ENCODE assay signal across 9 cellular contexts in the genomic region with DNA sequence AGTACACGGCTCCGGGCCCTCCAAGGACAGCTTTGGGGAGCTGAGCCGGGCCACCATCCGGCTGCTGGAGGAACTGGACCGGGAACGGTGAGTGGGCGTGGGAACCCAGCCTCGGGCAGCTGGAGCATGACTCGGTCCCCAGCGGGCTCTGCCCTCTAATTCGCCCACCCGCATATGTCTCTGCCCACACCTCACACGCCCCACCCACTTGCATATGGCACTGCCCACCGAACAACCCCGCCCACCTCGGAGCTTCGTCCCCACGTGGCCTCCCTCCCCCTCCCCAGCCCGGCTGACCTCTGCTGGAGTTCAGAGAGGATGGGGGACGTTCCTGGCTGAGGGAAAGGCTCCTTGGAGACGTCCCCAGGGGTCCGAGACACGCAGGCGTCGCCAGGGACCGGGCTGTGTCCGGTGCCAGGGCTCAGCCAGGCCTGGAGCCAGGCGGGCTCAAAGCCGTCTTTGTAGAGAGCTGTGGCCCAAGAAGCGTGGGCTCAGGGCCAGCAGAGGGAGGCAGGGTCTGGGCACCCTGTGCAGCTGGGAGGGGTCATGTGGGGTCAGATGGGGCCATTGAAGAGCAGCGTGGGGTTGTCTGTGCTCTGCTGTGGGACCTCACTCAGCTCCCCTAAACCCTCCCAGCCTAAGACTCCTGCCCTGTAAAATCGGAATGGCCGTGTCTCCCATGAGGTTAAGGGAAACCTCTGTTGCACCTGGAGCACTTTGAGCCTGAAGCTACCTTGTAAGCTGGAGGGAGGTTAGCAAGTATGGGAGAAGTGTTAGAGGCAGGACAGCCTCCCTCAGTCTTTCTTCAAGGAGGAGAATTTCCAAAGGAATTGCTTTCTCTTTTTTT. TPM values are rescaled to one million over a fixed set of nuclear protein-coding genes. Genes with fewer than 3 reads are reported as not detected.
DNase-seq lines count a peak whose midpoint lies in the region; ATAC-seq and TF ChIP-seq lines count a peak whose summit lies in the region.
"Had no signal": no experiment of that assay in that cellular context is flagged by ENCODE, and none has a peak within 500 bp of the region (broad histone marks: within the 10 kb centered on the region; RNA-seq: fewer than 3 reads in every experiment).

No MANE protein-coding gene starts in this region.

- WGBS in mammary epithelial cell (ENCODE audit: low coverage, missing lambda C conversion rate) = 2% methylated on average over 18 of the region's 33 CpGs

- H3K36me3 ChIP-seq in CD4-positive, CD25-positive, alpha-beta regulatory T cell (ENCODE audit: control insufficient read depth, insufficient read depth, low read length) = no peaks in the 10 kb centered on the region
- no peaks in the 10 kb centered on the region for H3K36me3 ChIP-seq in mammary epithelial cell (ENCODE audit: insufficient read depth, low read length)

- H3K27ac ChIP-seq in CD4-positive, CD25-positive, alpha-beta regulatory T cell (ENCODE audit: insufficient read depth, low read length, poor library complexity, severe bottlenecking) = no peak overlapping the region
- H3K27ac ChIP-seq in mammary epithelial cell (ENCODE audit: insufficient read depth, low read depth, low read length) = no peak overlapping the region

- H3K27me3 ChIP-seq in CD4-positive, CD25-positive, alpha-beta regulatory T cell (ENCODE audit: control insufficient read depth, insufficient read depth, low read length) = peaks cover 14% of the 10 kb centered on the region
- peaks cover 29% of the 10 kb centered on the region for H3K27me3 ChIP-seq in mammary epithelial cell (ENCODE audit: insufficient read depth, low read length)

- peak overlapping the region; percentile 63 for H3K4me2 ChIP-seq in mammary epithelial cell (ENCODE audit: insufficient read depth, low read depth, low read length)

- no peaks in the 10 kb centered on the region for H3K79me2 ChIP-seq in mammary epithelial cell (ENCODE audit: insufficient read depth, low read length)

- dilution Hi-C loops in mammary epithelial cell (cut with HindIII; ENCODE audit: low sequenced_read_pairs) = no loop called here

- no peak overlapping the region for H3K4me3 ChIP-seq in CD4-positive, CD25-positive, alpha-beta regulatory T cell (ENCODE audit: low read depth, low read length)
- H3K4me3 ChIP-seq in mammary epithelial cell (replicated peaks in 1 of 3; ENCODE audit: insufficient read depth in 1 of 3, low read depth in 2 of 3, low read length in 3 of 3) = no peak overlapping the region

- no peaks in the 10 kb centered on the region for H3K9me3 ChIP-seq in CD4-positive, CD25-positive, alpha-beta regulatory T cell (ENCODE audit: control insufficient read depth in 2 of 2, low read length in 2 of 2)
- H3K9me3 ChIP-seq in mammary epithelial cell (replicated peaks; ENCODE audit: insufficient read depth, low read length) = no peaks in the 10 kb centered on the region

- no TSS peak for BruUV-seq in mammary epithelial cell (replicated peaks; lab: Mats Ljungman, UMichigan)

- peaks cover 3% of the 10 kb centered on the region for H4K20me1 ChIP-seq in mammary epithelial cell (ENCODE audit: insufficient read depth, low read length)

- ATAC-seq in CD4-positive, CD25-positive, alpha-beta regulatory T cell (ENCODE audit: low read depth in 2 of 2) = no peak
- no peak for ATAC-seq in HG03571 (IDR thresholded peaks at IDR 0.05; ENCODE audit: unreplicated experiment)

- no peak overlapping the region for H3K27ac Mint-ChIP-seq in CD4-positive, CD25-positive, alpha-beta regulatory T cell
- H3K27ac Mint-ChIP-seq in neural crest cell (ENCODE audit: unreplicated experiment) = no peak overlapping the region

- H2AFZ ChIP-seq in mammary epithelial cell (ENCODE audit: low read depth, low read length) = peak overlapping the region; percentile 3

- no peak for DNase-seq in CD4-positive, CD25-positive, alpha-beta regulatory T cell
- peak; percentile 70 for DNase-seq in M059J (ENCODE audit: low read depth)
- DNase-seq in mammary epithelial cell = no peak
- DNase-seq in neural crest cell (ENCODE audit: low read depth, low spot score) = no peak
- DNase-seq in activated CD4-positive, CD25-positive, alpha-beta regulatory T cell treated with anti-CD3 and anti-CD28 coated beads, Interleukin-2, amount 50 U/mL, for 72 hours = no peak
- no peak for DNase-seq in SKM-1 treated with dmso at 0.1 percent for 144 hours (lab: John Stamatoyannopoulos, UW; ENCODE audit: unreplicated experiment)
- DNase-seq in activated gamma-delta T cell treated with Interleukin-2 at 50 U/mL for 16 hours = no peak
- DNase-seq: NCI-H187 had no signal

- TF ChIP-seq CTCF in mammary epithelial cell (conservative IDR thresholded peaks at IDR 0.05 in 1 of 2, IDR thresholded peaks at IDR 0.05 in 1 of 2; ENCODE audit: extremely low read depth in 1 of 2, insufficient read depth in 1 of 2, low read depth in 1 of 2, low read length in 2 of 2) = no peak
- no peak for TF ChIP-seq CTCF in neural crest cell (conservative IDR thresholded peaks at IDR 0.05)

- no peak overlapping the region for H3K9ac ChIP-seq in mammary epithelial cell (ENCODE audit: insufficient read depth, low read length)

- peaks cover 0 to 40% (median 6%) of the 10 kb centered on the region in 4 donors for H3K4me1 Mint-ChIP-seq in CD4-positive, CD25-positive, alpha-beta regulatory T cell
- H3K4me1 Mint-ChIP-seq in neural crest cell = peaks cover 27% of the 10 kb centered on the region

- peaks cover 0 to 4% (median 0%) of the 10 kb centered on the region in 7 donors for H3K9me3 Mint-ChIP-seq in CD4-positive, CD25-positive, alpha-beta regulatory T cell
- H3K9me3 Mint-ChIP-seq in neural crest cell = no peaks in the 10 kb centered on the region

- no peaks in the 10 kb centered on the region for H3K36me3 Mint-ChIP-seq in CD4-positive, CD25-positive, alpha-beta regulatory T cell
- peaks cover 3% of the 10 kb centered on the region for H3K36me3 Mint-ChIP-seq in neural crest cell (ENCODE audit: low read depth)

- peaks cover 30% of the 10 kb centered on the region for H3K4me1 ChIP-seq in CD4-positive, CD25-positive, alpha-beta regulatory T cell (ENCODE audit: control insufficient read depth, insufficient read depth, low read length, poor library complexity, severe bottlenecking)
- peaks cover 21% of the 10 kb centered on the region for H3K4me1 ChIP-seq in mammary epithelial cell (ENCODE audit: insufficient read depth, low read length)

- CTCF ChIA-PET in mammary epithelial cell (lab: Charles Lee; ENCODE audit: low non-redundant PET) = no interaction called here

- H3K27me3 Mint-ChIP-seq in CD4-positive, CD25-positive, alpha-beta regulatory T cell = peaks cover 51% of the 10 kb centered on the region
- peaks cover 44% of the 10 kb centered on the region for H3K27me3 Mint-ChIP-seq in neural crest cell (ENCODE audit: low read depth)

- H3K4me3 Mint-ChIP-seq in CD4-positive, CD25-positive, alpha-beta regulatory T cell = peak overlapping the region in 3 of 4 donors; percentile 38 to 61 (median 59)
- peak overlapping the region; percentile 27 for H3K4me3 Mint-ChIP-seq in neural crest cell

- intact Hi-C loops in mammary epithelial cell (cut with micrococcal nuclease) = no loop called here

- in situ Hi-C loops in mammary epithelial cell (cut with MboI; ENCODE audit: low sequenced_read_pairs in 2 of 2) = no loop called here

RNA-seq across cellular contexts. Expression of a gene that starts 3.8 kb away (rescaled TPM):
- total RNA-seq in CD4-positive, CD25-positive, alpha-beta regulatory T cell = 0.25 TPM
- polyA plus RNA-seq in CD4-positive, CD25-positive, alpha-beta regulatory T cell = under 1 TPM in 2 of 4 donors, not detected in 2; 0.06 to 0.07 TPM
- 0.49 TPM in 1 of 2 replicates, not detected in the other for total RNA-seq in M059J (2014; rRNA removed; shearing (Covaris generic))
- total RNA-seq in mammary epithelial cell (under 1 TPM; under 0.01 to 0.19 TPM), neural crest cell (39.2 and 43.0 TPM in 2 replicates)
- polyA plus RNA-seq in mammary epithelial cell = 0.08 TPM
- polyA minus RNA-seq in mammary epithelial cell = not detected

RNA-seq across cellular contexts. Expression of a gene that starts 15.6 kb away (rescaled TPM):
- 1,352 TPM for total RNA-seq in CD4-positive, CD25-positive, alpha-beta regulatory T cell
- 1,000 to 10,000 TPM; 2,869 to 3,453 (median 3,084) TPM for polyA plus RNA-seq in CD4-positive, CD25-positive, alpha-beta regulatory T cell
- 1,527 and 2,021 TPM in 2 replicates for total RNA-seq in M059J (2014; rRNA removed; shearing (Covaris generic))
- total RNA-seq in mammary epithelial cell (100 to 1,000 TPM; 318 to 950 TPM), neural crest cell (1,578 and 1,580 TPM in 2 replicates)
- polyA plus RNA-seq in mammary epithelial cell = 2,121 TPM
- polyA minus RNA-seq in mammary epithelial cell = 372 TPM

RNA-seq across cellular contexts. Expression of a gene that starts 25.3 kb away (rescaled TPM):
- total RNA-seq in CD4-positive, CD25-positive, alpha-beta regulatory T cell = 33.4 TPM
- 10 to 100 TPM; 42.2 to 64.0 (median 54.0) TPM for polyA plus RNA-seq in CD4-positive, CD25-positive, alpha-beta regulatory T cell
- 35.6 and 47.7 TPM in 2 replicates for total RNA-seq in M059J (2014; rRNA removed; shearing (Covaris generic))
- total RNA-seq in mammary epithelial cell = 10 to 100 TPM; 25.8 to 41.9 TPM
- 22.2 TPM for polyA plus RNA-seq in mammary epithelial cell
- polyA minus RNA-seq in mammary epithelial cell = 9.1 TPM
- total RNA-seq in neural crest cell = 34.5 and 41.5 TPM in 2 replicates

RNA-seq across cellular contexts. Expression of a gene that starts 36.4 kb away (rescaled TPM):
- 1.3 TPM for total RNA-seq in CD4-positive, CD25-positive, alpha-beta regulatory T cell
- polyA plus RNA-seq in CD4-positive, CD25-positive, alpha-beta regulatory T cell = 1 to 10 TPM in 1 of 4 donors, under 1 TPM in 2, not detected in 1; 0.08 to 1.3 (median 0.29) TPM
- total RNA-seq in M059J (2014; rRNA removed; shearing (Covaris generic)) = 0.96 TPM in 1 of 2 replicates, not detected in the other
- total RNA-seq in mammary epithelial cell = 1 to 10 TPM; 1.0 to 3.5 TPM
- polyA plus RNA-seq in mammary epithelial cell = 0.56 TPM
- polyA minus RNA-seq in mammary epithelial cell = not detected
- 10.4 and 11.7 TPM in 2 replicates for total RNA-seq in neural crest cell

RNA-seq across cellular contexts. Expression of a gene that starts 37.2 kb away (rescaled TPM):
- total RNA-seq in CD4-positive, CD25-positive, alpha-beta regulatory T cell = 1.3 TPM
- polyA plus RNA-seq in CD4-positive, CD25-positive, alpha-beta regulatory T cell = 1 to 10 TPM; 1.5 to 3.3 (median 2.6) TPM
- total RNA-seq in M059J (2014; rRNA removed; shearing (Covaris generic)) = 5.2 and 6.3 TPM in 2 replicates
- total RNA-seq in mammary epithelial cell (1 to 10 TPM; 1.7 to 2.4 TPM), neural crest cell (8.2 and 8.7 TPM in 2 replicates)
- 1.2 TPM for polyA plus RNA-seq in mammary epithelial cell
- not detected for polyA minus RNA-seq in mammary epithelial cell

Comparison
In these comparisons a context has a peak if more than half of its experiments do, and no peak if none do; other contexts are left out.
1. RNA of a gene that starts 3.8 kb away (total RNA-seq): 39.2 to 43.0 TPM in neural crest cell; 0.49 TPM in M059J, 0.25 TPM in CD4-positive, CD25-positive, alpha-beta regulatory T cell (single experiment) and under 0.01 to 0.19 TPM in mammary epithelial cell; every median in the first group is over 10 times any median in the second.